In genomic region chr4:32775049-32775448, GRCh38 we compare ENCODE assay signal across 8 cellular contexts.
DNase-seq lines count a peak whose midpoint lies in the region; ATAC-seq, FAIRE-seq and TF ChIP-seq lines count a peak whose summit lies in the region.
"Had no signal": no experiment of that assay in that cellular context is flagged by ENCODE, and none has a peak within 500 bp of the region (broad histone marks: within the 10 kb centered on the region; RNA-seq: fewer than 3 reads in every experiment).

No MANE protein-coding gene starts in this region.

- DNase-seq in HTR-8/SVneo (ENCODE audit: insufficient read length, low spot score): peak; percentile 8
- DNase-seq in NT2/D1 (ENCODE audit: low read depth, low spot score): peak; percentile 9
- peak; percentile 17 for DNase-seq in fibroblast of mammary gland (ENCODE audit: low read depth)
- peak; percentile 3 for DNase-seq in putamen (ENCODE audit: low spot score)
- no peak for DNase-seq in cerebellar cortex (ENCODE audit: low spot score)
- DNase-seq in uterus: no peak
- DNase-seq: T-helper 17 cell had no signal

- no peak overlapping the region for H3K9ac ChIP-seq in NT2/D1 (ENCODE audit: insufficient read length, low read depth)

- H3K4me1 ChIP-seq in NT2/D1 (ENCODE audit: insufficient read depth, insufficient read length): no peaks in the 10 kb centered on the region
- H3K4me1 ChIP-seq in uterus: no peaks in the 10 kb centered on the region

- TF ChIP-seq CTCF in fibroblast of mammary gland (conservative IDR thresholded peaks at IDR 0.05; ENCODE audit: control insufficient read depth, insufficient read depth, low read depth, low read length) (peak; percentile 31), uterus (IDR thresholded peaks at IDR 0.05) (no peak)

- H3K27me3 ChIP-seq in NT2/D1 (ENCODE audit: insufficient read depth, insufficient read length) (no peaks in the 10 kb centered on the region), uterus (no peaks in the 10 kb centered on the region)

- intact Hi-C loops in uterus (cut with DNase I; ENCODE audit: low total_unique reads): no loop called here

- H3K4me3 ChIP-seq in NT2/D1 (ENCODE audit: insufficient read length, low read depth): no peak overlapping the region
- H3K4me3 ChIP-seq in fibroblast of mammary gland (ENCODE audit: control insufficient read depth, low read depth, low read length): no peak overlapping the region
- H3K4me3 ChIP-seq in uterus: no peak overlapping the region

- H3K9me3 ChIP-seq in NT2/D1 (ENCODE audit: insufficient read depth, low read length) (no peaks in the 10 kb centered on the region), uterus (no peaks in the 10 kb centered on the region)

- no peak for FAIRE-seq in HTR-8/SVneo (lab: Jason Lieb, UNC)

- H3K36me3 ChIP-seq in NT2/D1 (ENCODE audit: insufficient read depth, insufficient read length, low read length) (no peaks in the 10 kb centered on the region), uterus (no peaks in the 10 kb centered on the region)

- no peak for ATAC-seq in HG02759 (IDR thresholded peaks at IDR 0.05; ENCODE audit: unreplicated experiment)
- ATAC-seq: T-helper 17 cell had no signal

- no peak for TF ChIP-seq POLR2A in uterus (IDR thresholded peaks at IDR 0.05)

- no peak overlapping the region for H3K27ac ChIP-seq in uterus

Comparison
In these comparisons a context has a peak if more than half of its experiments do, and no peak if none do; other contexts are left out.
1. DNase-seq: peak in HTR-8/SVneo (single experiment), NT2/D1 (single experiment), fibroblast of mammary gland (single experiment) and putamen (single experiment); none in cerebellar cortex (single experiment) and uterus (0 of 2).